In the genomic region with DNA sequence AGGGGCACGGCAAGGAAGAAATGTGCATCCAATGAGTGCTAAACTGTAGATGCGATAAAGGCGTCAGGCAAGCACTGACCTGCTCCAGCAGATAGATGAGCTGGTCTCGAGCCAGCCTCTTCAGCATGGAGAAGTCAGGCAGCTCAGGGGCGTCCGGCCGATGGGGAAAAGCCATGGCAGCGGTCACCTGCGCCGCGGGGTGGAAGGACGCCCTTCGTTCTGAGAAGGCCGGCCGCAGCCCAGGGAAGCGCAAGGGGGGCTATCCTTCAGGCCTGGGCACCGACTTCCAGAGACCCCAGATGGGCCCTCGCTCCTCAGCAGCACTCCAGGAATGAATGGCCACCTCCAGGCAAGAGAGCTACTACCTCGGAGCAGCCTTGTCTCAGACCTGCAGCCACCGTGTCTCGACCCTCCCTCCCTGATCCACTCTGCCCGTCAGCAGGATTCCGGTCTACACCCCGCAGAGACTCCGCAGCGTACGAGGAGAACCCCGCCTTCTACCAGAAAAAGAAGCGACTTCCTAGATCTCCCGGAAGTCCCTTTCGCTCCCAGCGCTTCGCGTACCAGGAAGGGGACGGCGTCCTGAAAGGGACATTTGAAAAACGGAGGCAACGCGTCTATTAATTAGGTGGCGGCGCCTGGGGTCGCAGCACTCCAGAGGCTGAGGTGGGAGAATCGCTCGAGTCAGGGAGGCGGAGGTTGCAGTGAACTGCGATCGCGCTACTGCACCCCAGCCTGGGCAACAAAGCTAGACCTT, we compare ENCODE assay signal across 1 cellular context.
TF ChIP-seq lines count a peak whose summit lies in the region.

A gene (minus strand): TSS at position 520 of the 757 bp plus-strand sequence. CDS start 345 bp downstream, at position 175.

TF ChIP-seq in HEK293, 187 proteins besides CTCF, POLR2A, EP300 and RAD21 (continued from another document):
- TF ChIP-seq, protein P1, sequence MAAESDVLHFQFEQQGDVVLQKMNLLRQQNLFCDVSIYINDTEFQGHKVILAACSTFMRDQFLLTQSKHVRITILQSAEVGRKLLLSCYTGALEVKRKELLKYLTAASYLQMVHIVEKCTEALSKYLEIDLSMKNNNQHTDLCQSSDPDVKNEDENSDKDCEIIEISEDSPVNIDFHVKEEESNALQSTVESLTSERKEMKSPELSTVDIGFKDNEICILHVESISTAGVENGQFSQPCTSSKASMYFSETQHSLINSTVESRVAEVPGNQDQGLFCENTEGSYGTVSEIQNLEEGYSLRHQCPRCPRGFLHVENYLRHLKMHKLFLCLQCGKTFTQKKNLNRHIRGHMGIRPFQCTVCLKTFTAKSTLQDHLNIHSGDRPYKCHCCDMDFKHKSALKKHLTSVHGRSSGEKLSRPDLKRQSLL (tag by site-specific recombination; IDR thresholded peaks at IDR 0.05) = peak; percentile 77; the same call in 1 of the 2 replicates
- TF ChIP-seq KLF10 (tag by site-specific recombination; IDR thresholded peaks at IDR 0.05) (0 out of 2 replicates have a peak, but pooled peaks have one; percentile 46), ZNF10 (tag by site-specific recombination; IDR thresholded peaks at IDR 0.05) (peak; percentile 80; the same call in 1 of the 2 replicates), FEZF1 (tag by site-specific recombination; IDR thresholded peaks at IDR 0.05) (peak; percentile 64; the same call in 1 of the 2 replicates), ZBTB20 (tag by site-specific recombination; IDR thresholded peaks at IDR 0.05) (peak; percentile 84), KLF7 (tag by site-specific recombination; IDR thresholded peaks at IDR 0.05; ENCODE audit: borderline replicate concordance) (no peak), ZIC2 (tag by site-specific recombination; IDR thresholded peaks at IDR 0.05) (peak; percentile 76), GLI2 (tag by site-specific recombination; IDR thresholded peaks at IDR 0.05; ENCODE audit: borderline replicate concordance, low read depth) (no peak), ZSCAN23 (tag by site-specific recombination; IDR thresholded peaks at IDR 0.05) (0 out of 2 replicates have a peak, but pooled peaks have one; percentile 47), ZNF654 (tag by site-specific recombination; IDR thresholded peaks at IDR 0.05; ENCODE audit: low read depth) (no peak), WT1 (tag by site-specific recombination; IDR thresholded peaks at IDR 0.05) (peak; percentile 15; the same call in 1 of the 2 replicates), PRDM1 (tag by site-specific recombination; IDR thresholded peaks at IDR 0.05) (0 out of 2 replicates have a peak, but pooled peaks have one; percentile 37), GLI4 (tag by site-specific recombination; IDR thresholded peaks at IDR 0.05) (no peak), GLIS1 (tag by site-specific recombination; IDR thresholded peaks at IDR 0.05) (peak; percentile 59; the same call in 1 of the 2 replicates), ZNF660 (tag by site-specific recombination; IDR thresholded peaks at IDR 0.05) (0 out of 2 replicates have a peak, but pooled peaks have one; percentile 45), KLF1 (tag by site-specific recombination; IDR thresholded peaks at IDR 0.05) (peak; percentile 43; the same call in 1 of the 2 replicates), ZSCAN16 (tag by site-specific recombination; IDR thresholded peaks at IDR 0.05) (no peak)
- TF ChIP-seq, protein P2, sequence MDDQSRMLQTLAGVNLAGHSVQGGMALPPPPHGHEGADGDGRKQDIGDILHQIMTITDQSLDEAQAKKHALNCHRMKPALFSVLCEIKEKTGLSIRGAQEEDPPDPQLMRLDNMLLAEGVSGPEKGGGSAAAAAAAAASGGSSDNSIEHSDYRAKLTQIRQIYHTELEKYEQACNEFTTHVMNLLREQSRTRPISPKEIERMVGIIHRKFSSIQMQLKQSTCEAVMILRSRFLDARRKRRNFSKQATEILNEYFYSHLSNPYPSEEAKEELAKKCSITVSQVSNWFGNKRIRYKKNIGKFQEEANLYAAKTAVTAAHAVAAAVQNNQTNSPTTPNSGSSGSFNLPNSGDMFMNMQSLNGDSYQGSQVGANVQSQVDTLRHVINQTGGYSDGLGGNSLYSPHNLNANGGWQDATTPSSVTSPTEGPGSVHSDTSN (CRISPR knock-in tag; IDR thresholded peaks at IDR 0.05) = 0 out of 2 replicates have a peak, but pooled peaks have one; percentile 79
- TF ChIP-seq, protein P3, sequence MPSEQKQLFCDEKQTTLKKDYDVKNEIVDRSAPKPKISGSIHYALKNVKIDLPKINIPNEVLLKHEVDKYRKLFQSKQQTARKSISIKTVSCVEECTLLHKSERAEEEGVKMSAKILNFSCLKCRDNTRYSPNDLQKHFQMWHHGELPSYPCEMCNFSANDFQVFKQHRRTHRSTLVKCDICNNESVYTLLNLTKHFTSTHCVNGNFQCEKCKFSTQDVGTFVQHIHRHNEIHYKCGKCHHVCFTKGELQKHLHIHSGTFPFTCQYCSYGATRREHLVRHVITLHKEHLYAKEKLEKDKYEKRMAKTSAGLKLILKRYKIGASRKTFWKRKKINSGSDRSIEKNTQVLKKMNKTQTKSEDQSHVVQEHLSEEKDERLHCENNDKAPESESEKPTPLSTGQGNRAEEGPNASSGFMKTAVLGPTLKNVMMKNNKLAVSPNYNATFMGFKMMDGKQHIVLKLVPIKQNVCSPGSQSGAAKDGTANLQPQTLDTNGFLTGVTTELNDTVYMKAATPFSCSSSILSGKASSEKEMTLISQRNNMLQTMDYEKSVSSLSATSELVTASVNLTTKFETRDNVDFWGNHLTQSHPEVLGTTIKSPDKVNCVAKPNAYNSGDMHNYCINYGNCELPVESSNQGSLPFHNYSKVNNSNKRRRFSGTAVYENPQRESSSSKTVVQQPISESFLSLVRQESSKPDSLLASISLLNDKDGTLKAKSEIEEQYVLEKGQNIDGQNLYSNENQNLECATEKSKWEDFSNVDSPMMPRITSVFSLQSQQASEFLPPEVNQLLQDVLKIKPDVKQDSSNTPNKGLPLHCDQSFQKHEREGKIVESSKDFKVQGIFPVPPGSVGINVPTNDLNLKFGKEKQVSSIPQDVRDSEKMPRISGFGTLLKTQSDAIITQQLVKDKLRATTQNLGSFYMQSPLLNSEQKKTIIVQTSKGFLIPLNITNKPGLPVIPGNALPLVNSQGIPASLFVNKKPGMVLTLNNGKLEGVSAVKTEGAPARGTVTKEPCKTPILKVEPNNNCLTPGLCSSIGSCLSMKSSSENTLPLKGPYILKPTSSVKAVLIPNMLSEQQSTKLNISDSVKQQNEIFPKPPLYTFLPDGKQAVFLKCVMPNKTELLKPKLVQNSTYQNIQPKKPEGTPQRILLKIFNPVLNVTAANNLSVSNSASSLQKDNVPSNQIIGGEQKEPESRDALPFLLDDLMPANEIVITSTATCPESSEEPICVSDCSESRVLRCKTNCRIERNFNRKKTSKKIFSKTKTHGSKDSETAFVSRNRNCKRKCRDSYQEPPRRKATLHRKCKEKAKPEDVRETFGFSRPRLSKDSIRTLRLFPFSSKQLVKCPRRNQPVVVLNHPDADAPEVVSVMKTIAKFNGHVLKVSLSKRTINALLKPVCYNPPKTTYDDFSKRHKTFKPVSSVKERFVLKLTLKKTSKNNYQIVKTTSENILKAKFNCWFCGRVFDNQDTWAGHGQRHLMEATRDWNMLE (tag by site-specific recombination; conservative IDR thresholded peaks at IDR 0.05; ENCODE audit: low read depth) = peak; percentile 86
- TF ChIP-seq, protein P4, sequence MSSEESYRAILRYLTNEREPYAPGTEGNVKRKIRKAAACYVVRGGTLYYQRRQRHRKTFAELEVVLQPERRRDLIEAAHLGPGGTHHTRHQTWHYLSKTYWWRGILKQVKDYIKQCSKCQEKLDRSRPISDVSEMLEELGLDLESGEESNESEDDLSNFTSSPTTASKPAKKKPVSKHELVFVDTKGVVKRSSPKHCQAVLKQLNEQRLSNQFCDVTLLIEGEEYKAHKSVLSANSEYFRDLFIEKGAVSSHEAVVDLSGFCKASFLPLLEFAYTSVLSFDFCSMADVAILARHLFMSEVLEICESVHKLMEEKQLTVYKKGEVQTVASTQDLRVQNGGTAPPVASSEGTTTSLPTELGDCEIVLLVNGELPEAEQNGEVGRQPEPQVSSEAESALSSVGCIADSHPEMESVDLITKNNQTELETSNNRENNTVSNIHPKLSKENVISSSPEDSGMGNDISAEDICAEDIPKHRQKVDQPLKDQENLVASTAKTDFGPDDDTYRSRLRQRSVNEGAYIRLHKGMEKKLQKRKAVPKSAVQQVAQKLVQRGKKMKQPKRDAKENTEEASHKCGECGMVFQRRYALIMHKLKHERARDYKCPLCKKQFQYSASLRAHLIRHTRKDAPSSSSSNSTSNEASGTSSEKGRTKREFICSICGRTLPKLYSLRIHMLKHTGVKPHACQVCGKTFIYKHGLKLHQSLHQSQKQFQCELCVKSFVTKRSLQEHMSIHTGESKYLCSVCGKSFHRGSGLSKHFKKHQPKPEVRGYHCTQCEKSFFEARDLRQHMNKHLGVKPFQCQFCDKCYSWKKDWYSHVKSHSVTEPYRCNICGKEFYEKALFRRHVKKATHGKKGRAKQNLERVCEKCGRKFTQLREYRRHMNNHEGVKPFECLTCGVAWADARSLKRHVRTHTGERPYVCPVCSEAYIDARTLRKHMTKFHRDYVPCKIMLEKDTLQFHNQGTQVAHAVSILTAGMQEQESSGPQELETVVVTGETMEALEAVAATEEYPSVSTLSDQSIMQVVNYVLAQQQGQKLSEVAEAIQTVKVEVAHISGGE (tag by site-specific recombination; conservative IDR thresholded peaks at IDR 0.05; ENCODE audit: low read depth) = peak; percentile 94
- TF ChIP-seq, protein P5, sequence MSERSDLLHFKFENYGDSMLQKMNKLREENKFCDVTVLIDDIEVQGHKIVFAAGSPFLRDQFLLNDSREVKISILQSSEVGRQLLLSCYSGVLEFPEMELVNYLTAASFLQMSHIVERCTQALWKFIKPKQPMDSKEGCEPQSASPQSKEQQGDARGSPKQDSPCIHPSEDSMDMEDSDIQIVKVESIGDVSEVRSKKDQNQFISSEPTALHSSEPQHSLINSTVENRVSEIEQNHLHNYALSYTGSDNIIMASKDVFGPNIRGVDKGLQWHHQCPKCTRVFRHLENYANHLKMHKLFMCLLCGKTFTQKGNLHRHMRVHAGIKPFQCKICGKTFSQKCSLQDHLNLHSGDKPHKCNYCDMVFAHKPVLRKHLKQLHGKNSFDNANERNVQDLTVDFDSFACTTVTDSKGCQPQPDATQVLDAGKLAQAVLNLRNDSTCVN (tag by site-specific recombination; optimal IDR thresholded peaks at IDR 0.05) = peak; percentile 20
- TF ChIP-seq, protein P6, sequence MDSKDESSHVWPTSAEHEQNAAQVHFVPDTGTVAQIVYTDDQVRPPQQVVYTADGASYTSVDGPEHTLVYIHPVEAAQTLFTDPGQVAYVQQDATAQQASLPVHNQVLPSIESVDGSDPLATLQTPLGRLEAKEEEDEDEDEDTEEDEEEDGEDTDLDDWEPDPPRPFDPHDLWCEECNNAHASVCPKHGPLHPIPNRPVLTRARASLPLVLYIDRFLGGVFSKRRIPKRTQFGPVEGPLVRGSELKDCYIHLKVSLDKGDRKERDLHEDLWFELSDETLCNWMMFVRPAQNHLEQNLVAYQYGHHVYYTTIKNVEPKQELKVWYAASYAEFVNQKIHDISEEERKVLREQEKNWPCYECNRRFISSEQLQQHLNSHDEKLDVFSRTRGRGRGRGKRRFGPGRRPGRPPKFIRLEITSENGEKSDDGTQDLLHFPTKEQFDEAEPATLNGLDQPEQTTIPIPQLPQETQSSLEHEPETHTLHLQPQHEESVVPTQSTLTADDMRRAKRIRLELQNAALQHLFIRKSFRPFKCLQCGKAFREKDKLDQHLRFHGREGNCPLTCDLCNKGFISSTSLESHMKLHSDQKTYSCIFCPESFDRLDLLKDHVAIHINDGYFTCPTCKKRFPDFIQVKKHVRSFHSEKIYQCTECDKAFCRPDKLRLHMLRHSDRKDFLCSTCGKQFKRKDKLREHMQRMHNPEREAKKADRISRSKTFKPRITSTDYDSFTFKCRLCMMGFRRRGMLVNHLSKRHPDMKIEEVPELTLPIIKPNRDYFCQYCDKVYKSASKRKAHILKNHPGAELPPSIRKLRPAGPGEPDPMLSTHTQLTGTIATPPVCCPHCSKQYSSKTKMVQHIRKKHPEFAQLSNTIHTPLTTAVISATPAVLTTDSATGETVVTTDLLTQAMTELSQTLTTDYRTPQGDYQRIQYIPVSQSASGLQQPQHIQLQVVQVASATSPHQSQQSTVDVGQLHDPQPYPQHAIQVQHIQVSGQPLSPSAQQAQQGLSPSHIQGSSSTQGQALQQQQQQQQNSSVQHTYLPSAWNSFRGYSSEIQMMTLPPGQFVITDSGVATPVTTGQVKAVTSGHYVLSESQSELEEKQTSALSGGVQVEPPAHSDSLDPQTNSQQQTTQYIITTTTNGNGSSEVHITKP (tag by site-specific recombination; IDR thresholded peaks at IDR 0.05) = peak; percentile 87
- TF ChIP-seq, protein P7, sequence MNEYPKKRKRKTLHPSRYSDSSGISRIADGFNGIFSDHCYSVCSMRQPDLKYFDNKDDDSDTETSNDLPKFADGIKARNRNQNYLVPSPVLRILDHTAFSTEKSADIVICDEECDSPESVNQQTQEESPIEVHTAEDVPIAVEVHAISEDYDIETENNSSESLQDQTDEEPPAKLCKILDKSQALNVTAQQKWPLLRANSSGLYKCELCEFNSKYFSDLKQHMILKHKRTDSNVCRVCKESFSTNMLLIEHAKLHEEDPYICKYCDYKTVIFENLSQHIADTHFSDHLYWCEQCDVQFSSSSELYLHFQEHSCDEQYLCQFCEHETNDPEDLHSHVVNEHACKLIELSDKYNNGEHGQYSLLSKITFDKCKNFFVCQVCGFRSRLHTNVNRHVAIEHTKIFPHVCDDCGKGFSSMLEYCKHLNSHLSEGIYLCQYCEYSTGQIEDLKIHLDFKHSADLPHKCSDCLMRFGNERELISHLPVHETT (tag by site-specific recombination; IDR thresholded peaks at IDR 0.05) = peak; percentile 53; the same call in 1 of the 2 replicates
